ENCODE assay signal across 18 cellular contexts in the genomic region with DNA sequence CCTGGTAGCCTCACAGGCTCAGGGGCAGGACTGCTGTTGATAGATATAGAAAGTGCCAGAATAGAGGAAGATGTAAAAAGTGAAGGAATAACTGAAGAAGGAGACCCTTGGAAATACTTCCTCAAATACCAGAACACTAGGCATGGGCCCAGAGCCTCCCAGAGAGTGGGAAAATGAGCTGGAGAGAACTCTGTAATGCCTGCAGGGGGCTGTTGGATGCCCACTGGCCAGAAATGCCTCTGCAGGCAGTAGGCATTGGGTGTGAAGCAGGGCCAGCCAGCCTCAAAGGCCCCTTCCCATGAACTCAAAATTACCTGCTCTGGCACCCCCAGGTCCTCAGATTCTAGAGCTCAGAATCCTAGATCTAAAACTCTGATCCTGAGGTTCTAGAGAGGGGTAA. TPM values are rescaled to one million over a fixed set of nuclear protein-coding genes. Genes with fewer than 3 reads are reported as not detected.
"Had no signal": no experiment of that assay in that cellular context is flagged by ENCODE, and none has a peak within 500 bp of the region (broad histone marks: within the 10 kb centered on the region; RNA-seq: fewer than 3 reads in every experiment).

No MANE protein-coding gene starts in this region.

- H3K27me3 Mint-ChIP-seq: activated CD4-positive, alpha-beta T cell treated with anti-CD3 and anti-CD28 coated beads for 36 hours; activated CD8-positive, alpha-beta T cell treated with anti-CD3 and anti-CD28 coated beads for 36 hours had no signal

- H3K36me3 Mint-ChIP-seq: naive thymus-derived CD8-positive, alpha-beta T cell; T-cell had no signal

- DNase-seq: activated CD4-positive, alpha-beta T cell treated with anti-CD3 and anti-CD28 coated beads for 36 hours; activated CD8-positive, alpha-beta memory T cell treated with anti-CD3 and anti-CD28 coated beads, Interleukin-2, amount 50 U/mL, for 4 hours; activated CD8-positive, alpha-beta T cell treated with anti-CD3 and anti-CD28 coated beads for 36 hours; body of pancreas; central memory CD4-positive, alpha-beta T cell; dermis blood vessel endothelial cell; hypothalamus; mammary epithelial cell; naive thymus-derived CD8-positive, alpha-beta T cell; stimulated activated CD4-positive, alpha-beta T cell treated with anti-CD3 and anti-CD28 coated beads, Interleukin-2, amount 100 ng/mL, for 48 hours; stimulated activated naive CD8-positive, alpha-beta T cell treated with anti-CD3 and anti-CD28 coated beads, Interleukin-15, Interleukin-2, amounts not matched to agents 100 U/mL and 50 U/mL, for 24 hours; T-cell; T1000 had no signal

- H3K27me3 ChIP-seq: body of pancreas, right lobe of liver had no signal

- H3K4me3 Mint-ChIP-seq: activated CD4-positive, alpha-beta T cell treated with anti-CD3 and anti-CD28 coated beads for 36 hours; activated CD8-positive, alpha-beta T cell treated with anti-CD3 and anti-CD28 coated beads for 36 hours; activated naive CD4-positive, alpha-beta T cell treated with anti-CD3 and anti-CD28 coated beads for 36 hours; naive thymus-derived CD8-positive, alpha-beta T cell; T-cell had no signal

- H3K4me3 ChIP-seq: body of pancreas, mucosa of descending colon, right lobe of liver had no signal

- ATAC-seq: activated CD4-positive, alpha-beta T cell treated with anti-CD3 and anti-CD28 coated beads for 36 hours; activated CD8-positive, alpha-beta T cell treated with anti-CD3 and anti-CD28 coated beads for 36 hours; body of pancreas; mucosa of descending colon; naive thymus-derived CD8-positive, alpha-beta T cell; stimulated activated naive CD8-positive, alpha-beta T cell treated with anti-CD3 and anti-CD28 coated beads, Interleukin-15, Interleukin-2, amounts not matched to agents 100 U/mL and 50 U/mL, for 24 hours; T-cell had no signal

- H3K4me1 Mint-ChIP-seq: activated CD4-positive, alpha-beta T cell treated with anti-CD3 and anti-CD28 coated beads for 36 hours; T-cell had no signal

- H3K27ac ChIP-seq: body of pancreas, right lobe of liver had no signal

- H3K9me3 ChIP-seq: body of pancreas, mucosa of descending colon, right lobe of liver had no signal

- H3K27ac Mint-ChIP-seq: activated CD4-positive, alpha-beta T cell treated with anti-CD3 and anti-CD28 coated beads for 36 hours; activated CD8-positive, alpha-beta T cell treated with anti-CD3 and anti-CD28 coated beads for 36 hours; activated naive CD4-positive, alpha-beta T cell treated with anti-CD3 and anti-CD28 coated beads for 36 hours; naive thymus-derived CD8-positive, alpha-beta T cell; progenitor cell of endocrine pancreas; T-cell had no signal

- H3K9me3 Mint-ChIP-seq: activated CD8-positive, alpha-beta T cell treated with anti-CD3 and anti-CD28 coated beads for 36 hours; activated naive CD4-positive, alpha-beta T cell treated with anti-CD3 and anti-CD28 coated beads for 36 hours; naive thymus-derived CD8-positive, alpha-beta T cell; T-cell had no signal

- H3K36me3 ChIP-seq: right lobe of liver had no signal

RNA-seq across cellular contexts. Expression of a gene that starts 15.1 kb away (rescaled TPM):
- total RNA-seq: activated CD4-positive, alpha-beta T cell treated with anti-CD3 and anti-CD28 coated beads for 36 hours; activated CD8-positive, alpha-beta T cell treated with anti-CD3 and anti-CD28 coated beads for 36 hours; activated naive CD4-positive, alpha-beta T cell treated with anti-CD3 and anti-CD28 coated beads for 36 hours; naive thymus-derived CD8-positive, alpha-beta T cell; temporal lobe had no signal
- polyA plus RNA-seq: naive thymus-derived CD8-positive, alpha-beta T cell had no signal

RNA-seq across cellular contexts. Expression of a gene that starts 38.9 kb away (rescaled TPM):
- total RNA-seq: activated CD4-positive, alpha-beta T cell treated with anti-CD3 and anti-CD28 coated beads for 36 hours; activated CD8-positive, alpha-beta T cell treated with anti-CD3 and anti-CD28 coated beads for 36 hours; activated naive CD4-positive, alpha-beta T cell treated with anti-CD3 and anti-CD28 coated beads for 36 hours; body of pancreas; dermis blood vessel endothelial cell had no signal
- polyA plus RNA-seq: naive thymus-derived CD8-positive, alpha-beta T cell had no signal
